In the genomic region with DNA sequence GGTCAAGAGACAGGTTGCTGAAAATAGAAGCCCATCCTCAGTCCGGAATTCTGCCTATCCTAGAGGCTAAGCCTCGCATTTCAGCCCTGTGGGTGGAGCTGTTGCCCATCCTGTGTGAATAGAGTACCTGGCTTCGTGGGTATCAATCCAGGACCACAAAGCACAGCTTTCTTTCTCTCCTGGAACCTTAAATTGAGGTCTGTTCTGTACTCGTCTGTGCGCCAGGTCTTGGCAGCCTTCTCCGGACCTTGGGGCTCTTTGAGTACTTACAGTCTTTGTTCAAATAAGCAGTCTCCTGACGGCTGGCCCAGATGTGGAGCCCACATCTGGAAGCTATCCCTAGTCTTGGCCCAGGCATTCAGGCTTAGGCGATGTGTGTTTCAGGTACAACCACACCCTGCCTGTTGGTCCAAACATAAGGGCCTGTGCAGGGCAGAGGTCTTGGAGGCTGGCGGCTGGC, we compare ENCODE assay signal across 9 cellular contexts.
DNase-seq lines count a peak whose midpoint lies in the region; TF ChIP-seq lines count a peak whose summit lies in the region.
"Had no signal": no experiment of that assay in that cellular context is flagged by ENCODE, and none has a peak within 500 bp of the region (broad histone marks: within the 10 kb centered on the region; RNA-seq: fewer than 3 reads in every experiment).

No MANE protein-coding gene starts in this region.

- POLR2A ChIA-PET in OCI-LY7 (lab: Charles Lee) = no interaction called here

- BruUV-seq in OCI-LY7 (replicated peaks; lab: Mats Ljungman, UMichigan) = no TSS peak

- no peak overlapping the region for H3K27ac ChIP-seq in OCI-LY7 (ENCODE audit: low read depth, low read length, poor library complexity, severe bottlenecking)

- no peaks in the 10 kb centered on the region for H3K79me2 ChIP-seq in OCI-LY7 (ENCODE audit: insufficient read depth, low read depth, low read length)

- no peaks in the 10 kb centered on the region for H3K9me2 ChIP-seq in OCI-LY7 (ENCODE audit: insufficient read depth, low read length)

- 0 out of 2 replicates have a peak, but pooled peaks have one; percentile 17 for TF ChIP-seq CTCF in OCI-LY7 (conservative IDR thresholded peaks at IDR 0.05; ENCODE audit: low read length)

- peaks cover 22% of the 10 kb centered on the region for H3K27me3 Mint-ChIP-seq in activated T-helper 1 cell treated with anti-CD3 and anti-CD28 coated beads, Interleukin-12 subunit alpha, Interleukin-12 subunit beta, Interleukin-2, Interleukin-4 antibody, amounts not matched to agents 30 ng/mL and 10 ng/mL and 1 ng/mL, durations not matched to agents 14 hours and 24 hours and 36 hours (ENCODE audit: insufficient read depth)

- intact Hi-C loops in OCI-LY7 (cut with micrococcal nuclease; ENCODE audit: unreplicated experiment) (no loop called here), posterior vena cava (cut with DNase I) (no loop called here)
- intact Hi-C loops in activated T-helper 1 cell treated with anti-CD3 and anti-CD28 coated beads, Interleukin-12 subunit alpha, Interleukin-12 subunit beta, Interleukin-2, Interleukin-4 antibody, amounts not matched to agents 30 ng/mL and 10 ng/mL and 1 ng/mL, durations not matched to agents 14 hours and 24 hours and 36 hours (cut with micrococcal nuclease) = no loop called here

- H3K36me3 ChIP-seq in OCI-LY7 (ENCODE audit: insufficient read depth, low read length) = no peaks in the 10 kb centered on the region

- CTCF ChIA-PET in OCI-LY7 (lab: Charles Lee; ENCODE audit: unreplicated experiment) = no interaction called here

- no peaks in the 10 kb centered on the region for H3K4me1 ChIP-seq in OCI-LY7 (ENCODE audit: insufficient read depth, low read length, poor library complexity, severe bottlenecking)

- H4K20me1 ChIP-seq in OCI-LY7 (ENCODE audit: insufficient read depth, low read length) = no peaks in the 10 kb centered on the region

- no peaks in the 10 kb centered on the region for H3K9me3 Mint-ChIP-seq in activated T-helper 1 cell treated with anti-CD3 and anti-CD28 coated beads, Interleukin-12 subunit alpha, Interleukin-12 subunit beta, Interleukin-2, Interleukin-4 antibody, amounts not matched to agents 30 ng/mL and 10 ng/mL and 1 ng/mL, durations not matched to agents 14 hours and 24 hours and 36 hours
- H3K9me3 Mint-ChIP-seq: mesothelial cell of epicardium had no signal

- no peak overlapping the region for H2AFZ ChIP-seq in OCI-LY7 (ENCODE audit: low read length)

- H3K27ac Mint-ChIP-seq in activated T-helper 1 cell treated with anti-CD3 and anti-CD28 coated beads, Interleukin-12 subunit alpha, Interleukin-12 subunit beta, Interleukin-2, Interleukin-4 antibody, amounts not matched to agents 30 ng/mL and 10 ng/mL and 1 ng/mL, durations not matched to agents 14 hours and 24 hours and 36 hours = no peak overlapping the region
- H3K27ac Mint-ChIP-seq: mesothelial cell of epicardium had no signal

- no peaks in the 10 kb centered on the region for H3K36me3 Mint-ChIP-seq in activated T-helper 1 cell treated with anti-CD3 and anti-CD28 coated beads, Interleukin-12 subunit alpha, Interleukin-12 subunit beta, Interleukin-2, Interleukin-4 antibody, amounts not matched to agents 30 ng/mL and 10 ng/mL and 1 ng/mL, durations not matched to agents 14 hours and 24 hours and 36 hours (ENCODE audit: low read depth)
- H3K36me3 Mint-ChIP-seq: mesothelial cell of epicardium had no signal

- peak; percentile 41 for DNase-seq in NCI-H2196 (lab: John Stamatoyannopoulos, UW; ENCODE audit: unreplicated experiment)
- DNase-seq in NCI-H2196 treated with DMSO at 0.1 percent for 48 hours (lab: John Stamatoyannopoulos, UW; ENCODE audit: unreplicated experiment) = no peak
- no peak for DNase-seq in OCI-LY7 (ENCODE audit: low spot score)
- DNase-seq in glomerular visceral epithelial cell (ENCODE audit: extremely low spot score) = peak; percentile 7
- peak; percentile 21 for DNase-seq in superior temporal gyrus (ENCODE audit: extremely low spot score)
- DNase-seq in HK-2 (ENCODE audit: unreplicated experiment) = no peak
- DNase-seq in activated T-helper 1 cell treated with anti-CD3 and anti-CD28 coated beads, Interleukin-12 subunit alpha, Interleukin-12 subunit beta, Interleukin-2, Interleukin-4 antibody, amounts not matched to agents 30 ng/mL and 10 ng/mL and 1 ng/mL, durations not matched to agents 14 hours and 24 hours and 36 hours (ENCODE audit: low spot score) = no peak
- DNase-seq in posterior vena cava (ENCODE audit: low spot score) = no peak

- H3K9me3 ChIP-seq in OCI-LY7 (ENCODE audit: low read length) = no peaks in the 10 kb centered on the region

- H3K4me2 ChIP-seq in OCI-LY7 (ENCODE audit: low read length) = no peak overlapping the region

- H3K4me3 ChIP-seq in OCI-LY7 (ENCODE audit: low read depth, low read length, poor library complexity, severe bottlenecking) = no peak overlapping the region

- no peak overlapping the region for H3K4me3 Mint-ChIP-seq in activated T-helper 1 cell treated with anti-CD3 and anti-CD28 coated beads, Interleukin-12 subunit alpha, Interleukin-12 subunit beta, Interleukin-2, Interleukin-4 antibody, amounts not matched to agents 30 ng/mL and 10 ng/mL and 1 ng/mL, durations not matched to agents 14 hours and 24 hours and 36 hours
- H3K4me3 Mint-ChIP-seq: mesothelial cell of epicardium had no signal

- H3K4me1 Mint-ChIP-seq in activated T-helper 1 cell treated with anti-CD3 and anti-CD28 coated beads, Interleukin-12 subunit alpha, Interleukin-12 subunit beta, Interleukin-2, Interleukin-4 antibody, amounts not matched to agents 30 ng/mL and 10 ng/mL and 1 ng/mL, durations not matched to agents 14 hours and 24 hours and 36 hours (ENCODE audit: low read depth) = no peaks in the 10 kb centered on the region
- H3K4me1 Mint-ChIP-seq: mesothelial cell of epicardium had no signal

Comparison
In these comparisons a context has a peak if more than half of its experiments do, and no peak if none do; other contexts are left out.
1. DNase-seq: peak in NCI-H2196 (single experiment), glomerular visceral epithelial cell (single experiment) and superior temporal gyrus (single experiment); none in NCI-H2196 treated with DMSO at 0.1 percent for 48 hours (single experiment), OCI-LY7 (single experiment), HK-2 (single experiment), activated T-helper 1 cell treated with anti-CD3 and anti-CD28 coated beads, Interleukin-12 subunit alpha, Interleukin-12 subunit beta, Interleukin-2, Interleukin-4 antibody, amounts not matched to agents 30 ng/mL and 10 ng/mL and 1 ng/mL, durations not matched to agents 14 hours and 24 hours and 36 hours (single experiment) and posterior vena cava (single experiment).